1 cellular context compared by ENCODE assay signal in the genomic region with DNA sequence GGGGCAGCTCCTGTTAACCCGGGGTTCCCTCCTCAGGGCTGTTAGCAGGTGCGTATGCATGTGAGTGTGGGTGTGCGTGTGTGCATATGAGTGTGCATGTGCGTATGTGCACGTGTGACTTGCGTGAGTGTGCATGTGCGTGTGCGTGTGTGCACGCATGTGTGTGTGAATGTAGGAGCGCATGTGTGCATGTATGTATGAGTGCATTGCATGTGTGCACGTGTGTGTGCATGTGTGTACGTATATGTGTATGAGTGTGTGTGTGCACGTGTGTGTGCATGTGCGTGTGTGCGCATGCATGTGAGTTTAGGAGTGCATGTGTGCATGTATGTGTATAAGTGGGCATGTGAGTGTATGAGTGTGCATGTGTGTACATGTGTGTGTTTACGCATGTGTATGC.
TF ChIP-seq lines count a peak whose summit lies in the region.

No MANE protein-coding gene starts in this region.

TF ChIP-seq in GM12878, 131 proteins besides CTCF, POLR2A, EP300 and RAD21:
- no peak for TF ChIP-seq CBX5 (IDR thresholded peaks at IDR 0.05; ENCODE audit: low read depth)
- TF ChIP-seq NR2F1 (conservative IDR thresholded peaks at IDR 0.05) = no peak
- TF ChIP-seq, protein P1, sequence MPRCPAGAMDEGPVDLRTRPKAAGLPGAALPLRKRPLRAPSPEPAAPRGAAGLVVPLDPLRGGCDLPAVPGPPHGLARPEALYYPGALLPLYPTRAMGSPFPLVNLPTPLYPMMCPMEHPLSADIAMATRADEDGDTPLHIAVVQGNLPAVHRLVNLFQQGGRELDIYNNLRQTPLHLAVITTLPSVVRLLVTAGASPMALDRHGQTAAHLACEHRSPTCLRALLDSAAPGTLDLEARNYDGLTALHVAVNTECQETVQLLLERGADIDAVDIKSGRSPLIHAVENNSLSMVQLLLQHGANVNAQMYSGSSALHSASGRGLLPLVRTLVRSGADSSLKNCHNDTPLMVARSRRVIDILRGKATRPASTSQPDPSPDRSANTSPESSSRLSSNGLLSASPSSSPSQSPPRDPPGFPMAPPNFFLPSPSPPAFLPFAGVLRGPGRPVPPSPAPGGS (IDR thresholded peaks at IDR 0.05; ENCODE audit: borderline replicate concordance, insufficient read depth, low read depth, low read length, poor library complexity, severe bottlenecking) = peak; percentile 80
- TF ChIP-seq, protein P2, sequence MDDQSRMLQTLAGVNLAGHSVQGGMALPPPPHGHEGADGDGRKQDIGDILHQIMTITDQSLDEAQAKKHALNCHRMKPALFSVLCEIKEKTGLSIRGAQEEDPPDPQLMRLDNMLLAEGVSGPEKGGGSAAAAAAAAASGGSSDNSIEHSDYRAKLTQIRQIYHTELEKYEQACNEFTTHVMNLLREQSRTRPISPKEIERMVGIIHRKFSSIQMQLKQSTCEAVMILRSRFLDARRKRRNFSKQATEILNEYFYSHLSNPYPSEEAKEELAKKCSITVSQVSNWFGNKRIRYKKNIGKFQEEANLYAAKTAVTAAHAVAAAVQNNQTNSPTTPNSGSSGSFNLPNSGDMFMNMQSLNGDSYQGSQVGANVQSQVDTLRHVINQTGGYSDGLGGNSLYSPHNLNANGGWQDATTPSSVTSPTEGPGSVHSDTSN (IDR thresholded peaks at IDR 0.05; ENCODE audit: insufficient replicate concordance, low read depth, low read length) = peak; percentile 36
- no peak for TF ChIP-seq ESRRA (IDR thresholded peaks at IDR 0.05; ENCODE audit: low read length)
- TF ChIP-seq, protein P3, sequence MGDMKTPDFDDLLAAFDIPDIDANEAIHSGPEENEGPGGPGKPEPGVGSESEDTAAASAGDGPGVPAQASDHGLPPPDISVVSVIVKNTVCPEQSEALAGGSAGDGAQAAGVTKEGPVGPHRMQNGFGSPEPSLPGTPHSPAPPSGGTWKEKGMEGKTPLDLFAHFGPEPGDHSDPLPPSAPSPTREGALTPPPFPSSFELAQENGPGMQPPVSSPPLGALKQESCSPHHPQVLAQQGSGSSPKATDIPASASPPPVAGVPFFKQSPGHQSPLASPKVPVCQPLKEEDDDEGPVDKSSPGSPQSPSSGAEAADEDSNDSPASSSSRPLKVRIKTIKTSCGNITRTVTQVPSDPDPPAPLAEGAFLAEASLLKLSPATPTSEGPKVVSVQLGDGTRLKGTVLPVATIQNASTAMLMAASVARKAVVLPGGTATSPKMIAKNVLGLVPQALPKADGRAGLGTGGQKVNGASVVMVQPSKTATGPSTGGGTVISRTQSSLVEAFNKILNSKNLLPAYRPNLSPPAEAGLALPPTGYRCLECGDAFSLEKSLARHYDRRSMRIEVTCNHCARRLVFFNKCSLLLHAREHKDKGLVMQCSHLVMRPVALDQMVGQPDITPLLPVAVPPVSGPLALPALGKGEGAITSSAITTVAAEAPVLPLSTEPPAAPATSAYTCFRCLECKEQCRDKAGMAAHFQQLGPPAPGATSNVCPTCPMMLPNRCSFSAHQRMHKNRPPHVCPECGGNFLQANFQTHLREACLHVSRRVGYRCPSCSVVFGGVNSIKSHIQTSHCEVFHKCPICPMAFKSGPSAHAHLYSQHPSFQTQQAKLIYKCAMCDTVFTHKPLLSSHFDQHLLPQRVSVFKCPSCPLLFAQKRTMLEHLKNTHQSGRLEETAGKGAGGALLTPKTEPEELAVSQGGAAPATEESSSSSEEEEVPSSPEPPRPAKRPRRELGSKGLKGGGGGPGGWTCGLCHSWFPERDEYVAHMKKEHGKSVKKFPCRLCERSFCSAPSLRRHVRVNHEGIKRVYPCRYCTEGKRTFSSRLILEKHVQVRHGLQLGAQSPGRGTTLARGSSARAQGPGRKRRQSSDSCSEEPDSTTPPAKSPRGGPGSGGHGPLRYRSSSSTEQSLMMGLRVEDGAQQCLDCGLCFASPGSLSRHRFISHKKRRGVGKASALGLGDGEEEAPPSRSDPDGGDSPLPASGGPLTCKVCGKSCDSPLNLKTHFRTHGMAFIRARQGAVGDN (IDR thresholded peaks at IDR 0.05) = no peak
- TF ChIP-seq BMI1 (IDR thresholded peaks at IDR 0.05; ENCODE audit: borderline replicate concordance) = no peak
- no peak for TF ChIP-seq MEF2B (IDR thresholded peaks at IDR 0.05; ENCODE audit: partially characterized antibody, poor library complexity, severe bottlenecking)
- no peak for TF ChIP-seq BHLHE40 (IDR thresholded peaks at IDR 0.05; ENCODE audit: borderline replicate concordance in 1 of 2, low read depth in 2 of 2, low read length in 1 of 2)
